8 cellular contexts compared by ENCODE assay signal in the genomic region with DNA sequence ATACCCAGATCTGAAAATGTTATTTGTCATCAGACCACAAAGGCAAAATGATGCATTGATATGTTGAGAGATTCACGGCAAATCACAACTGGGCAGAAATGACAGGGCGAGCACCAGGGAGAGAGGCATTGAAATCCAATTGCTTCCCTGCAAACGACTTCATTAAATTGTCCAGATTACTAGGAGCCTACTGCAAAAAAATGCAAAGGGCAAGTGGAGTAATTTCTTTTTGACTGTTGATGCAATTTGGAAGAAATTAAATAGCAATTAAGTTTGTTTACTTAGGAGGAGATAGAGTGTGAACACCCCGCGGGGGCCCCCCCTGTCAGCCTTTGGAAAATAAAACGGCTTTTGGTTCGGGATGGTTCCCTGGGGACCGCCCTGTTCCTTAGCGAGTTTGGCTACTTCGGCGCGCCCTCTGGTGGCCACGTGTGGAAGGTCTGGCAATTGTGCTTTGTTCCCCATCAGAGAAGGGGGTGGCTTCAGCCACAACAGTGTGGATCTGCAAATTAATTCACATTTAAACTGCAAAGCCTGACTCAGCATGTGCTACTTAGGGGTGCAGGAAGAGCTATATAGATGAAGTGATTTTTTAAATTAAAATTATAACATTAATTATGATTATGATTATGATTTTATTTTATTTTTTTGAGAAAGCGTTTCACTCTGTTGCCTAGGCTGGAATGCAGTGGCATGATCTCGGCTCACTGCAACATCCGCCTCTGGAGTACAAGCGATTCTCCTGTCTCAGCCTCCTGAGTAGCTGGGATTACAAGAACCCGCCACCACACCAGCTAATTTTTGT. TPM values are rescaled to one million over a fixed set of nuclear protein-coding genes. Genes with fewer than 3 reads are reported as not detected.
A peak's percentile ranks its signal among the peaks of the same experiment; 100 is the strongest.
DNase-seq lines count a peak whose midpoint lies in the region; ATAC-seq and TF ChIP-seq lines count a peak whose summit lies in the region.

No MANE protein-coding gene starts in this region.

- H3K4me1 ChIP-seq in Loucy (ENCODE audit: insufficient read depth, low read length, poor library complexity, severe bottlenecking): no peaks in the 10 kb centered on the region

- H3K4me2 ChIP-seq in Loucy (ENCODE audit: low read depth, low read length, poor library complexity, severe bottlenecking): peak overlapping the region; percentile 62

- H2AFZ ChIP-seq in Loucy (ENCODE audit: low read length): peak overlapping the region; percentile 85

- ATAC-seq in omental fat pad (ENCODE audit: low FRiP score) (peak; percentile 83), GM21360 (IDR thresholded peaks at IDR 0.05; ENCODE audit: unreplicated experiment) (no peak)

- no peaks in the 10 kb centered on the region for H3F3A ChIP-seq in Loucy (ENCODE audit: low read depth)

- H3K9me3 ChIP-seq in Loucy (ENCODE audit: insufficient read depth, low read depth, low read length): no peaks in the 10 kb centered on the region

- in situ Hi-C loops in SK-MEL-5 (cut with HindIII; ENCODE audit: low pct_unique_long_range_greater_than_20kb, low sequenced_read_pairs): no loop called here

- peak overlapping the region; percentile 71 for H3K4me3 ChIP-seq in Loucy (ENCODE audit: low read length, poor library complexity, severe bottlenecking)

- no peaks in the 10 kb centered on the region for H3K36me3 ChIP-seq in Loucy (ENCODE audit: insufficient read depth, low read length)

- TF ChIP-seq CTCF in Loucy (conservative IDR thresholded peaks at IDR 0.05; ENCODE audit: low read length) (peak; percentile 88), omental fat pad (IDR thresholded peaks at IDR 0.05) (peak in 2 of 3 donors; percentile 60 to 89)

- H3K79me2 ChIP-seq in Loucy (ENCODE audit: insufficient read depth, low read length): no peaks in the 10 kb centered on the region

- H3K27me3 ChIP-seq in Loucy (ENCODE audit: insufficient read depth, low read length, poor library complexity, severe bottlenecking): no peaks in the 10 kb centered on the region

- peak; percentile 81 for DNase-seq in Daoy (ENCODE audit: low read depth)
- DNase-seq in SK-MEL-5 (ENCODE audit: low read depth, low spot score): peak; percentile 88
- DNase-seq in activated gamma-delta T cell treated with anti-CD3 and anti-CD28 coated beads, Interleukin-2, amount 50 U/mL, for 16 hours (ENCODE audit: low read depth): peak; percentile 72
- DNase-seq in germinal center (ENCODE audit: low spot score): peak; percentile 83
- DNase-seq in omental fat pad (ENCODE audit: low spot score): peak; percentile 93
- peak; percentile 95 for DNase-seq in superior temporal gyrus (ENCODE audit: extremely low spot score)

- no peaks in the 10 kb centered on the region for H4K20me1 ChIP-seq in Loucy (ENCODE audit: insufficient read depth, low read length, poor library complexity, severe bottlenecking)

- no peaks in the 10 kb centered on the region for H3K9me2 ChIP-seq in Loucy (replicated peaks; ENCODE audit: low read depth, low read length)

- H3K9ac ChIP-seq in Loucy (ENCODE audit: low read depth, low read length, poor library complexity, severe bottlenecking): peak overlapping the region; percentile 47

RNA-seq across cellular contexts. Expression of gene TMC7, which starts 14.5 kb away (rescaled TPM):
- 1.3 and 1.9 TPM in 2 replicates for total RNA-seq in Daoy (2014; rRNA removed; shearing (Covaris generic))
- 1.0 and 1.5 TPM in 2 replicates for total RNA-seq in SK-MEL-5 (2014; rRNA removed; shearing (Covaris generic))
- polyA plus RNA-seq in SK-MEL-5 (2015; cell fraction: cytosol; rRNA removed): 1.4 and 1.5 TPM in 2 replicates
- polyA plus RNA-seq in SK-MEL-5 (2015; cell fraction: nucleus; rRNA removed): 1.9 and 2.0 TPM in 2 replicates
- 1 to 10 TPM in 2 of 4 donors, under 1 TPM in 2; 0.36 to 4.3 (median 1.3) TPM for total RNA-seq in omental fat pad

RNA-seq across cellular contexts. Expression of gene SMG1, which starts 43.0 kb away (rescaled TPM):
- total RNA-seq in Daoy (2014; rRNA removed; shearing (Covaris generic)): 19.8 and 22.0 TPM in 2 replicates
- total RNA-seq in SK-MEL-5 (2014; rRNA removed; shearing (Covaris generic)): 21.8 and 22.3 TPM in 2 replicates
- 15.2 and 23.1 TPM in 2 replicates for polyA plus RNA-seq in SK-MEL-5 (2015; cell fraction: cytosol; rRNA removed)
- polyA plus RNA-seq in SK-MEL-5 (2015; cell fraction: nucleus; rRNA removed): 39.5 and 47.3 TPM in 2 replicates
- 100 to 1,000 TPM in 2 of 4 donors, 10 to 100 TPM in 2; 84.9 to 144 (median 104) TPM for total RNA-seq in omental fat pad
